ENCODE assay signal across 21 cellular contexts in the genomic region with DNA sequence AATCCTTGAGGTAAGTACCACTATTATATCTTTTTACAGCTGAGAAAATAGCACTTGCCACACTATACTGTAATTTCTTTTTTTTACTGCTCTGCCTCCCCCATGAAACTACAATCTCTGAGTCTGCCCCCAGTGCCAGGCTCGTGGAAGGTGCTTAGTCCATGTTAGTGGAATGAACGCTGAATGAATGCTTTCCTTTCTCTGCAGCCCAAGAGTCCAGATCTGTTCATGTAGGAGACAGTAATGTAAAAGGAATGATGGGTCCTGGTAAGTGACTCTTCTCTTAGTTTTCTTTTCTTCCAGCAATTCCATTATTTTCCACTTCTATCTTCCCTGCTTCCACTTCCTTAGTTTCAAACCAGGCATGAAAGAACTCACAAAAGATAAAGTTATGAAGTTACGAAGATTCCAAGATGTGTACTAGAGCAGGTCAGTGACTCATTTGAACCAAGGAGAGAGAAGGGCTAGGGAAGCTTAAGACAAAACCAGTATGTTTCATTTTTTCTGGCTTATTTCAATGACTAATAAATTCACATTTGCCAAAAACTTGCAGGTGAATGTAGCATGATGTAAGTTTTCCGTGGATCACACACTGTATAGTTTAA. TPM values are rescaled to one million over a fixed set of nuclear protein-coding genes. Genes with fewer than 3 reads are reported as not detected.
A peak's percentile ranks its signal among the peaks of the same experiment; 100 is the strongest.
DNase-seq lines count a peak whose midpoint lies in the region; ATAC-seq, FAIRE-seq and TF ChIP-seq lines count a peak whose summit lies in the region.
"Had no signal": no experiment of that assay in that cellular context is flagged by ENCODE, and none has a peak within 500 bp of the region (broad histone marks: within the 10 kb centered on the region; RNA-seq: fewer than 3 reads in every experiment).

No MANE protein-coding gene starts in this region.

- ATAC-seq in activated T-cell treated with anti-CD3 and anti-CD28 coated beads, Interleukin-2, amount 50 U/mL, for 4 hours, result peak; percentile 48 to 61

- no peaks in the 10 kb centered on the region for H3K4me1 Mint-ChIP-seq in activated T-cell treated with anti-CD3 and anti-CD28 coated beads, Interleukin-2, amount 50 U/mL, for 4 hours (ENCODE audit: low read depth)
- H3K4me1 Mint-ChIP-seq in activated T-cell treated with anti-CD3 and anti-CD28 coated beads, Interleukin-2, amount 50 U/mL, for 24 hours (ENCODE audit: low read depth), result peaks cover 8% of the 10 kb centered on the region
- H3K4me1 Mint-ChIP-seq: brain, neural crest cell had no signal

- H3K27me3 ChIP-seq in small intestine (ENCODE audit: control insufficient read depth in 2 of 2, insufficient read depth in 2 of 2, low read length in 2 of 2), result no peaks in the 10 kb centered on the region
- H3K27me3 ChIP-seq: dorsolateral prefrontal cortex, hepatocyte had no signal

- H3K27me3 Mint-ChIP-seq in activated T-cell treated with anti-CD3 and anti-CD28 coated beads, Interleukin-2, amount 50 U/mL, for 4 hours (ENCODE audit: low read depth), result peaks cover 3% of the 10 kb centered on the region
- no peaks in the 10 kb centered on the region for H3K27me3 Mint-ChIP-seq in activated T-cell treated with anti-CD3 and anti-CD28 coated beads, Interleukin-2, amount 50 U/mL, for 24 hours
- H3K27me3 Mint-ChIP-seq: brain; CD4-positive, alpha-beta T cell had no signal

- H3K27ac Mint-ChIP-seq in activated T-cell treated with anti-CD3 and anti-CD28 coated beads, Interleukin-2, amount 50 U/mL, for 24 hours, result no peak overlapping the region
- H3K27ac Mint-ChIP-seq: CD4-positive, alpha-beta T cell had no signal

- H3K4me3 ChIP-seq in choroid plexus epithelial cell (ENCODE audit: low read depth, low read length) (no peak overlapping the region), mesodermal cell (ENCODE audit: extremely low read depth, insufficient read depth, low read length, poor library complexity, severe bottlenecking) (no peak overlapping the region), small intestine (ENCODE audit: low read depth in 1 of 2, low read length in 2 of 2) (no peak overlapping the region)
- H3K4me3 ChIP-seq: dorsolateral prefrontal cortex, hepatocyte had no signal

- 100% methylated on average over 2 of the region's 4 CpGs; no CpG with 5 or more reads in 1 of the 2 experiments for WGBS in mesodermal cell (ENCODE audit: insufficient coverage in 2 of 2), 2 experiments
- 78 to 86% (median 83%) methylated on average over 4 of the region's 4 CpGs for whole genome bisulfite sequencing in small intestine, 3 donors

- H3K27ac ChIP-seq in mesodermal cell (ENCODE audit: low read depth, low read length, severe bottlenecking) (peak overlapping the region; percentile 11), small intestine (ENCODE audit: low read depth in 1 of 2, low read length in 1 of 2) (no peak overlapping the region)
- H3K27ac ChIP-seq: dorsolateral prefrontal cortex, hepatocyte had no signal

- H3K9me3 ChIP-seq in mesodermal cell (ENCODE audit: control insufficient read depth, low read length), result no peaks in the 10 kb centered on the region
- H3K9me3 ChIP-seq in small intestine (ENCODE audit: control insufficient read depth, low read depth), result no peaks in the 10 kb centered on the region

- H3K36me3 ChIP-seq in mesodermal cell (ENCODE audit: control insufficient read depth, insufficient read depth, low read length) (no peaks in the 10 kb centered on the region), small intestine (ENCODE audit: control insufficient read depth in 2 of 2, insufficient read depth in 2 of 2, low read length in 2 of 2) (no peaks in the 10 kb centered on the region)

- DNase-seq in activated T-cell treated with anti-CD3 and anti-CD28 coated beads, Interleukin-2, amount 50 U/mL, for 4 hours, result no peak
- no peak for DNase-seq in activated T-cell treated with anti-CD3 and anti-CD28 coated beads, Interleukin-2, amount 50 U/mL, for 24 hours
- DNase-seq in RKO (ENCODE audit: low spot score) (peak; percentile 11), choroid plexus epithelial cell (ENCODE audit: low read depth) (peak; percentile 49), NCI-H748 treated with DMSO at 0.1 percent for 48 hours (lab: John Stamatoyannopoulos, UW) (no peak), small intestine (no peak), SHP77 treated with DMSO at 0.1 percent for 48 hours (lab: John Stamatoyannopoulos, UW) (no peak)
- DNase-seq: 8988T; activated CD4-positive, alpha-beta T cell treated with anti-CD3 and anti-CD28 coated beads for 1 hour; activated gamma-delta T cell; CD4-positive, alpha-beta T cell; DMS79; dorsolateral prefrontal cortex; NCI-H2029; retina had no signal

- no peak for FAIRE-seq in small intestine (lab: Jason Lieb, UNC)

- no peak for TF ChIP-seq CTCF in choroid plexus epithelial cell (conservative IDR thresholded peaks at IDR 0.05; ENCODE audit: low read depth, low read length)

- no peaks in the 10 kb centered on the region for H3K36me3 Mint-ChIP-seq in activated T-cell treated with anti-CD3 and anti-CD28 coated beads, Interleukin-2, amount 50 U/mL, for 4 hours (ENCODE audit: insufficient read depth)
- H3K36me3 Mint-ChIP-seq in activated T-cell treated with anti-CD3 and anti-CD28 coated beads, Interleukin-2, amount 50 U/mL, for 24 hours (ENCODE audit: low read depth), result no peaks in the 10 kb centered on the region

- H3K4me3 Mint-ChIP-seq in activated T-cell treated with anti-CD3 and anti-CD28 coated beads, Interleukin-2, amount 50 U/mL, for 4 hours, result no peak overlapping the region
- no peak overlapping the region for H3K4me3 Mint-ChIP-seq in activated T-cell treated with anti-CD3 and anti-CD28 coated beads, Interleukin-2, amount 50 U/mL, for 24 hours
- H3K4me3 Mint-ChIP-seq: brain; CD4-positive, alpha-beta T cell; IgD-negative memory B cell; neural crest cell had no signal

- H3K4me1 ChIP-seq in mesodermal cell (ENCODE audit: control insufficient read depth, insufficient read depth, low read length, poor library complexity, severe bottlenecking) (peaks cover 13% of the 10 kb centered on the region), small intestine (ENCODE audit: control insufficient read depth in 2 of 2, insufficient read depth in 1 of 2, low read depth in 1 of 2, low read length in 1 of 2) (no peaks in the 10 kb centered on the region)

- no peaks in the 10 kb centered on the region for H3K9me3 Mint-ChIP-seq in activated T-cell treated with anti-CD3 and anti-CD28 coated beads, Interleukin-2, amount 50 U/mL, for 4 hours
- no peaks in the 10 kb centered on the region for H3K9me3 Mint-ChIP-seq in activated T-cell treated with anti-CD3 and anti-CD28 coated beads, Interleukin-2, amount 50 U/mL, for 24 hours
- H3K9me3 Mint-ChIP-seq: brain; CD4-positive, alpha-beta T cell; IgD-negative memory B cell; neural crest cell had no signal

RNA-seq across cellular contexts. Expression of a gene that starts 46.0 kb away (rescaled TPM):
- total RNA-seq in activated T-cell treated with anti-CD3 and anti-CD28 coated beads, Interleukin-2, amount 50 U/mL, for 4 hours, result under 1 TPM in 2 of 3 donors, not detected in 1; 0.05 to 0.35 TPM
- 0.55 TPM for polyA plus RNA-seq in mesodermal cell (2013, experiment 1 of 2)
- polyA plus RNA-seq in mesodermal cell (2013, experiment 2 of 2), result 0.81 TPM
- polyA plus RNA-seq in small intestine, result under 1 TPM in 1 of 3 donors, not detected in 2; 0.13 TPM
- total RNA-seq: CD4-positive, alpha-beta T cell; SK-MEL-5 had no signal
- polyA plus RNA-seq: IgD-negative memory B cell had no signal

RNA-seq across cellular contexts. Expression of a gene that starts 59.9 kb away (rescaled TPM):
- 10 to 100 TPM in 1 of 3 donors, 1 to 10 TPM in 2; 6.8 to 11.3 (median 8.5) TPM for total RNA-seq in activated T-cell treated with anti-CD3 and anti-CD28 coated beads, Interleukin-2, amount 50 U/mL, for 4 hours
- polyA plus RNA-seq in mesodermal cell (2013, experiment 1 of 2), result 16.0 TPM
- 23.1 TPM for polyA plus RNA-seq in mesodermal cell (2013, experiment 2 of 2)
- 10 to 100 TPM in 1 of 3 donors, 1 to 10 TPM in 2; 7.8 to 18.8 (median 9.2) TPM for polyA plus RNA-seq in small intestine

RNA-seq across cellular contexts. Expression of a gene that starts 59.9 kb away (rescaled TPM):
- 10 to 100 TPM; 20.2 to 21.6 (median 21.3) TPM for total RNA-seq in activated T-cell treated with anti-CD3 and anti-CD28 coated beads, Interleukin-2, amount 50 U/mL, for 4 hours
- polyA plus RNA-seq in mesodermal cell (2013, experiment 1 of 2), result 18.4 TPM
- polyA plus RNA-seq in mesodermal cell (2013, experiment 2 of 2), result 17.4 TPM
- 1 to 10 TPM; 2.4 to 6.6 (median 4.9) TPM for polyA plus RNA-seq in small intestine

Comparison
In these comparisons a context has a peak if more than half of its experiments do, and no peak if none do; other contexts are left out.
1. DNase-seq: peak in RKO (single experiment) and choroid plexus epithelial cell (single experiment); none in activated T-cell treated with anti-CD3 and anti-CD28 coated beads, Interleukin-2, amount 50 U/mL, for 4 hours (single experiment), activated T-cell treated with anti-CD3 and anti-CD28 coated beads, Interleukin-2, amount 50 U/mL, for 24 hours (single experiment), NCI-H748 treated with DMSO at 0.1 percent for 48 hours (single experiment), small intestine (single experiment) and SHP77 treated with DMSO at 0.1 percent for 48 hours (single experiment).